28 cellular contexts compared by ENCODE assay signal in genomic region chr6:164283574-164283973, GRCh38.
"Had no signal": no experiment of that assay in that cellular context is flagged by ENCODE, and none has a peak within 500 bp of the region (broad histone marks: within the 10 kb centered on the region; RNA-seq: fewer than 3 reads in every experiment).

No MANE protein-coding gene starts in this region.

- H3K27ac ChIP-seq: esophagus squamous epithelium, heart right ventricle, left lung, prostate gland, right atrium auricular region, suprapubic skin, transverse colon, upper lobe of right lung, uterus had no signal

- ATAC-seq: effector memory CD8-positive, alpha-beta T cell; heart right ventricle; left cardiac atrium; left lung; mucosa of descending colon; natural killer cell treated with Interleukin-12 subunit alpha and Interleukin-12 subunit beta and Interleukin-15 and Interleukin-18, amount 100 ng/mL, for 72 hours; sciatic nerve; stimulated activated naive CD8-positive, alpha-beta T cell treated with anti-CD3 and anti-CD28 coated beads, Interleukin-15, amount 100 ng/mL, for 72 hours; upper lobe of right lung had no signal

- H3K9me3 ChIP-seq: esophagus squamous epithelium, prostate gland, right atrium auricular region, suprapubic skin, transverse colon, upper lobe of right lung, uterus had no signal

- H3K27me3 ChIP-seq: esophagus squamous epithelium, heart right ventricle, left lung, right atrium auricular region, suprapubic skin, transverse colon, upper lobe of right lung, uterus had no signal

- H3K4me1 ChIP-seq: esophagus squamous epithelium, heart right ventricle, left lung, prostate gland, right atrium auricular region, suprapubic skin, transverse colon, upper lobe of right lung, uterus had no signal

- H3K36me3 ChIP-seq: esophagus squamous epithelium, heart right ventricle, left lung, prostate gland, right atrium auricular region, suprapubic skin, transverse colon, upper lobe of right lung, uterus had no signal

- DNase-seq: dermis blood vessel endothelial cell; effector memory CD8-positive, alpha-beta T cell; erythroblast; esophagus squamous epithelium; foreskin melanocyte; glutamatergic neuron; heart right ventricle; hippocampal formation; left cardiac atrium; left lung; mesenchymal stem cell; mucosa of descending colon; naive B cell; stimulated activated CD4-positive, alpha-beta T cell treated with anti-CD3 and anti-CD28 coated beads, Interleukin-12 subunit alpha, Interleukin-12 subunit beta, amount 100 ng/mL, for 4 hours; stimulated activated CD4-positive, alpha-beta T cell treated with anti-CD3 and anti-CD28 coated beads, Interleukin-1b, Interleukin-23, amount 100 ng/mL, for 48 hours; stimulated activated CD4-positive, alpha-beta T cell treated with anti-CD3 and anti-CD28 coated beads, Interleukin-4, amount 100 ng/mL, for 1 hour; stimulated activated CD8-positive, alpha-beta memory T cell treated with anti-CD3 and anti-CD28 coated beads, Interleukin-4, amount 100 ng/mL, for 48 hours; stimulated activated naive CD4-positive, alpha-beta T cell; stimulated activated naive CD8-positive, alpha-beta T cell treated with anti-CD3 and anti-CD28 coated beads, Interleukin-15, amount 100 ng/mL, for 72 hours; transverse colon; upper lobe of right lung; uterus had no signal

- H3K4me3 ChIP-seq: esophagus squamous epithelium, heart right ventricle, left lung, mucosa of descending colon, prostate gland, right atrium auricular region, smooth muscle cell, suprapubic skin, transverse colon, upper lobe of right lung, uterus had no signal

- H3K4me2 ChIP-seq: smooth muscle cell had no signal
